ENCODE assay signal across 1 cellular context in genomic region chr12:65936529-65936911, GRCh38.
TF ChIP-seq lines count a peak whose summit lies in the region.

No MANE protein-coding gene starts in this region.

TF ChIP-seq in IMR-90, 13 proteins besides CTCF, POLR2A, EP300 and RAD21 (continued from another document):
- TF ChIP-seq, protein P1, sequence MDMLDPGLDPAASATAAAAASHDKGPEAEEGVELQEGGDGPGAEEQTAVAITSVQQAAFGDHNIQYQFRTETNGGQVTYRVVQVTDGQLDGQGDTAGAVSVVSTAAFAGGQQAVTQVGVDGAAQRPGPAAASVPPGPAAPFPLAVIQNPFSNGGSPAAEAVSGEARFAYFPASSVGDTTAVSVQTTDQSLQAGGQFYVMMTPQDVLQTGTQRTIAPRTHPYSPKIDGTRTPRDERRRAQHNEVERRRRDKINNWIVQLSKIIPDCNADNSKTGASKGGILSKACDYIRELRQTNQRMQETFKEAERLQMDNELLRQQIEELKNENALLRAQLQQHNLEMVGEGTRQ (IDR thresholded peaks at IDR 0.05; ENCODE audit: low read depth, low read length) = no peak
- TF ChIP-seq CHD1 (IDR thresholded peaks at IDR 0.05; ENCODE audit: low read depth, low read length) (no peak), MXI1 (IDR thresholded peaks at IDR 0.05; ENCODE audit: borderline replicate concordance, low read depth, low read length) (no peak), RFX5 (IDR thresholded peaks at IDR 0.05; ENCODE audit: low read depth, low read length) (no peak), CEBPB (IDR thresholded peaks at IDR 0.05; ENCODE audit: low read depth, low read length) (no peak), BHLHE40 (IDR thresholded peaks at IDR 0.05; ENCODE audit: low read depth, low read length) (no peak), FOS (IDR thresholded peaks at IDR 0.05; ENCODE audit: low read depth, low read length) (no peak), NFE2L2 (IDR thresholded peaks at IDR 0.05; ENCODE audit: low read depth, low read length) (no peak), MAFK (IDR thresholded peaks at IDR 0.05; ENCODE audit: low read depth, low read length) (no peak), RCOR1 (IDR thresholded peaks at IDR 0.05; ENCODE audit: insufficient replicate concordance, low read length) (no peak), MAZ (IDR thresholded peaks at IDR 0.05; ENCODE audit: borderline replicate concordance, low read depth, low read length) (no peak)
- TF ChIP-seq, protein P2, sequence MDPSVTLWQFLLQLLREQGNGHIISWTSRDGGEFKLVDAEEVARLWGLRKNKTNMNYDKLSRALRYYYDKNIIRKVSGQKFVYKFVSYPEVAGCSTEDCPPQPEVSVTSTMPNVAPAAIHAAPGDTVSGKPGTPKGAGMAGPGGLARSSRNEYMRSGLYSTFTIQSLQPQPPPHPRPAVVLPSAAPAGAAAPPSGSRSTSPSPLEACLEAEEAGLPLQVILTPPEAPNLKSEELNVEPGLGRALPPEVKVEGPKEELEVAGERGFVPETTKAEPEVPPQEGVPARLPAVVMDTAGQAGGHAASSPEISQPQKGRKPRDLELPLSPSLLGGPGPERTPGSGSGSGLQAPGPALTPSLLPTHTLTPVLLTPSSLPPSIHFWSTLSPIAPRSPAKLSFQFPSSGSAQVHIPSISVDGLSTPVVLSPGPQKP (IDR thresholded peaks at IDR 0.05; ENCODE audit: borderline replicate concordance, low read depth, low read length) = no peak
